ENCODE assay signal across 21 cellular contexts in the genomic region with DNA sequence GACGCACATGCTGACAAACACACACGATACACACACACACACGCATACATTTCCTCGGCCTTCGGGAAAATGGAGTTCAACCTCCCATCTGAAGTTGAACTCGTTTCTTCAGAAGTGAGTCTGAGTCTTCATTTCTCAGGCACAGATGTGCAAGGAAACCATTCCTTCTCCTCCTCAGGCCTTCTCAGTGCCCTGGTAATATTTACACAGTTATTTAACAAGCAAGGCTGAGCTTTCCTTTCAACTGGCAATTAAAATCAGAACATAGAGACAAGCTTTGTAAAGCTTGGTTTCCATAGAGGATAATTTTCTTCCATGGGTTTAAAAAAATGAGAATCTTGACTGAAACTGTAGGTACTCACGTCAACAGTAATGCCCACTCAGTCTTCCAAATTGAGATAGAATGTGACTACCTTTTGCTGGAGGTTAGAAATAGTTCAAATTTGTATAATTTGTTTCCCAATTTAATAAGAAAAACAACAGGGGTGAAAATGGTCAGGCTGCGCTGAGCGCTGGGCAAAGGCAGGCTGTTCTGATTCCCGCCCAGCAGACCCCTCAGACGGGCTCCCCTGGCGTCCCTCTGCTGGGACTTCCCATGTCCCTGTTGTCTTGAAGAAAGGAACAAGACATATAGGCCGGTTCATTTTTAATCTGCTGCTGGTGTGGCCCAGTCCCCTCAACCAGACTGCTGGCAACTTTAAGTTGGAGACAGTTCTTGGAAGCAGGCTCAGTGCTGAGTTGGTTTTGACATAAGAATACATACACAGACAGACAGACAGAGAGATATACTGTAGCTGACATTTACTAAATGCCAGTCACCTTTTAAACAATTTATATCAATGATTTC.
A peak's percentile ranks its signal among the peaks of the same experiment; 100 is the strongest.
DNase-seq lines count a peak whose midpoint lies in the region; ATAC-seq and TF ChIP-seq lines count a peak whose summit lies in the region.
"Had no signal": no experiment of that assay in that cellular context is flagged by ENCODE, and none has a peak within 500 bp of the region (broad histone marks: within the 10 kb centered on the region; RNA-seq: fewer than 3 reads in every experiment).

No MANE protein-coding gene starts in this region.

- peak; percentile 5 for DNase-seq in RWPE2 (ENCODE audit: low spot score)
- DNase-seq in left ventricle myocardium superior = peak; percentile 21
- peak; percentile 28 for DNase-seq in posterior vena cava (ENCODE audit: low spot score)
- DNase-seq in iPS-NIHi11 (ENCODE audit: low spot score) = no peak
- DNase-seq in effector CD4-positive, alpha-beta T cell = no peak
- no peak for DNase-seq in GF-D8 (lab: John Stamatoyannopoulos, UW)
- DNase-seq in NCI-H510A (lab: John Stamatoyannopoulos, UW) = no peak
- DNase-seq: activated CD4-positive, alpha-beta memory T cell treated with anti-CD3 and anti-CD28 coated beads, Interleukin-2, amount 10 ng/mL, durations not matched to agents 7 days and 5 days; activated gamma-delta T cell; DMS79; HFFc6; Kasumi-1; mesendoderm; NCI-H2029; stimulated activated CD4-positive, alpha-beta T cell treated with anti-CD3 and anti-CD28 coated beads, Interleukin-2, amount 100 ng/mL, for 24 hours; T-helper 2 cell; testis; WERI-Rb-1 had no signal

- intact Hi-C loops in left ventricle myocardium superior (cut with micrococcal nuclease) = no loop called here
- intact Hi-C loops in posterior vena cava (cut with DNase I) = no loop called here

- H3K36me3 ChIP-seq in RWPE2 (ENCODE audit: low read depth) = no peaks in the 10 kb centered on the region
- H3K36me3 ChIP-seq: breast epithelium, WERI-Rb-1 had no signal

- ATAC-seq in RWPE2 (ENCODE audit: low read depth) (0 out of 3 replicates have a peak, but pooled peaks have one; percentile 11), left ventricle myocardium superior (peak; percentile 47)

- H3K27me3 ChIP-seq in RWPE2 (ENCODE audit: insufficient read depth, poor library complexity, severe bottlenecking) = no peaks in the 10 kb centered on the region
- H3K27me3 ChIP-seq: breast epithelium, testis had no signal

- H3K27ac ChIP-seq in C4-2B (peak overlapping the region; percentile 12; the same call in 1 of the 2 replicates), RWPE2 (ENCODE audit: poor library complexity, severe bottlenecking) (peak overlapping the region; percentile 42)
- H3K27ac ChIP-seq: breast epithelium, coronary artery, testis, WERI-Rb-1 had no signal

- no peaks in the 10 kb centered on the region for H3K9me3 ChIP-seq in RWPE2 (ENCODE audit: severe bottlenecking)
- H3K9me3 ChIP-seq: breast epithelium, testis had no signal

- H3K4me3 ChIP-seq in RWPE2 (ENCODE audit: severe bottlenecking) = no peak overlapping the region
- H3K4me3 ChIP-seq: breast epithelium, coronary artery, testis had no signal

- no peak for TF ChIP-seq CTCF in C4-2B (conservative IDR thresholded peaks at IDR 0.05)
- no peak for TF ChIP-seq CTCF in RWPE2 (IDR thresholded peaks at IDR 0.05; ENCODE audit: poor library complexity, severe bottlenecking)

- peaks cover 34% of the 10 kb centered on the region for H3K4me1 ChIP-seq in RWPE2 (ENCODE audit: insufficient read depth, poor library complexity, severe bottlenecking)
- H3K4me1 ChIP-seq: breast epithelium, testis had no signal

Comparison
In these comparisons a context has a peak if more than half of its experiments do, and no peak if none do; other contexts are left out.
1. DNase-seq: peak in RWPE2 (single experiment), left ventricle myocardium superior (single experiment) and posterior vena cava (single experiment); none in iPS-NIHi11 (single experiment), effector CD4-positive, alpha-beta T cell (single experiment), GF-D8 (single experiment) and NCI-H510A (single experiment).